19 cellular contexts compared by ENCODE assay signal in genomic region chr5:155508673-155509072, GRCh38.
"Had no signal": no experiment of that assay in that cellular context is flagged by ENCODE, and none has a peak within 500 bp of the region (broad histone marks: within the 10 kb centered on the region; RNA-seq: fewer than 3 reads in every experiment).

No MANE protein-coding gene starts in this region.

- H3K9me3 ChIP-seq: heart right ventricle, left lung, ovary, right atrium auricular region, spleen, transverse colon, upper lobe of right lung had no signal

- DNase-seq: heart right ventricle; hippocampal formation; kidney glomerular epithelial cell; left cardiac atrium; left lung; mesendoderm; naive thymus-derived CD4-positive, alpha-beta T cell; ovary; spleen; stimulated activated CD4-positive, alpha-beta T cell treated with anti-CD3 and anti-CD28 coated beads, Interleukin-4, amount 100 ng/mL, for 24 hours; stimulated activated naive CD4-positive, alpha-beta T cell; transverse colon; upper lobe of right lung had no signal

- ATAC-seq: heart right ventricle; left cardiac atrium; left lung; naive thymus-derived CD4-positive, alpha-beta T cell; natural killer cell treated with Interleukin-12 subunit alpha and Interleukin-12 subunit beta and Interleukin-15 and Interleukin-18, amount 100 ng/mL, for 72 hours; sciatic nerve; stimulated activated effector memory CD8-positive, alpha-beta T cell treated with anti-CD3 and anti-CD28 coated beads, Interleukin-12 subunit alpha, Interleukin-12 subunit beta, amount 100 ng/mL, for 72 hours; upper lobe of right lung had no signal

- H3K27ac ChIP-seq: heart right ventricle, left lung, ovary, right atrium auricular region, skin epidermis, spleen, transverse colon, upper lobe of right lung had no signal

- H3K36me3 ChIP-seq: heart right ventricle, left lung, ovary, right atrium auricular region, spleen, transverse colon, upper lobe of right lung had no signal

- H3K4me1 ChIP-seq: heart right ventricle, left lung, spleen, transverse colon, upper lobe of right lung had no signal

- H3K27me3 ChIP-seq: heart right ventricle, left lung, ovary, right atrium auricular region, spleen, transverse colon, upper lobe of right lung had no signal

- H3K4me3 ChIP-seq: heart right ventricle, left lung, lung, ovary, right atrium auricular region, skin epidermis, spleen, transverse colon, upper lobe of right lung had no signal
